ENCODE assay signal across 19 cellular contexts in genomic region chr1:118815909-118816308, GRCh38.
"Had no signal": no experiment of that assay in that cellular context is flagged by ENCODE, and none has a peak within 500 bp of the region (broad histone marks: within the 10 kb centered on the region; RNA-seq: fewer than 3 reads in every experiment).

No MANE protein-coding gene starts in this region.

- ATAC-seq: right cardiac atrium; stimulated activated effector memory CD8-positive, alpha-beta T cell treated with anti-CD3 and anti-CD28 coated beads, Interleukin-12 subunit alpha, Interleukin-12 subunit beta, amount 100 ng/mL, for 72 hours; T-helper 17 cell had no signal

- H3K79me2 ChIP-seq: parathyroid adenoma had no signal

- H3K9me3 ChIP-seq: neutrophil, upper lobe of left lung had no signal

- H3K27ac ChIP-seq: left ventricle myocardium inferior, neutrophil, parathyroid adenoma, upper lobe of left lung had no signal

- H3K4me3 ChIP-seq: left ventricle myocardium inferior, upper lobe of left lung had no signal

- DNase-seq: activated CD4-positive, alpha-beta memory T cell treated with anti-CD3 and anti-CD28 coated beads for 36 hours; activated CD4-positive, alpha-beta T cell treated with anti-CD3 and anti-CD28 coated beads for 48 hours; activated effector memory CD4-positive, alpha-beta T cell treated with anti-CD3 and anti-CD28 coated beads, Interleukin-2, amount 50 U/mL, for 16 hours; activated naive CD4-positive, alpha-beta T cell treated with anti-CD3 and anti-CD28 coated beads, Interleukin-2, amount 50 U/mL, for 16 hours; aorta; caudate nucleus; effector memory CD4-positive, alpha-beta T cell; hippocampal formation; kidney glomerular epithelial cell; left ventricle myocardium inferior; right cardiac atrium; small intestine; stimulated activated CD4-positive, alpha-beta T cell treated with anti-CD3 and anti-CD28 coated beads, Interleukin-2, amount 100 ng/mL, for 24 hours; SW 1271; T-helper 17 cell; upper lobe of left lung had no signal

- H2AFZ ChIP-seq: parathyroid adenoma had no signal

- H3K4me1 ChIP-seq: left ventricle myocardium inferior, parathyroid adenoma, upper lobe of left lung had no signal

- H3K27me3 ChIP-seq: neutrophil, upper lobe of left lung had no signal

- H3K9ac ChIP-seq: parathyroid adenoma had no signal

- H3K36me3 ChIP-seq: left ventricle myocardium inferior, neutrophil, upper lobe of left lung had no signal
